In genomic region chr22:37295213-37295886, GRCh38 we compare ENCODE assay signal across 16 cellular contexts. TPM values are rescaled to one million over a fixed set of nuclear protein-coding genes. Genes with fewer than 3 reads are reported as not detected.
A peak's percentile ranks its signal among the peaks of the same experiment; 100 is the strongest.
DNase-seq lines count a peak whose midpoint lies in the region; ATAC-seq and TF ChIP-seq lines count a peak whose summit lies in the region.
"Had no signal": no experiment of that assay in that cellular context is flagged by ENCODE, and none has a peak within 500 bp of the region (broad histone marks: within the 10 kb centered on the region; RNA-seq: fewer than 3 reads in every experiment).

No MANE protein-coding gene starts in this region.

- peaks cover 64% of the 10 kb centered on the region for H3K4me1 Mint-ChIP-seq in activated T-cell treated with anti-CD3 and anti-CD28 coated beads, Interleukin-2, amount 50 U/mL, for 72 hours (ENCODE audit: low read depth)
- peaks cover 43 to 63% of the 10 kb centered on the region in 2 donors for H3K4me1 Mint-ChIP-seq in stimulated activated naive B cell treated with anti-CD40 and anti-IgM and Interleukin-4, amounts not matched to agents 10 μg/mL and 1 μg/mL and 100 μg/mL, for 72 hours

- no peak overlapping the region for H3K27ac Mint-ChIP-seq in activated T-cell treated with anti-CD3 and anti-CD28 coated beads, Interleukin-2, amount 50 U/mL, for 72 hours
- peak overlapping the region; percentile 62 for H3K27ac Mint-ChIP-seq in stimulated activated naive B cell treated with anti-CD40 and anti-IgM and Interleukin-4, amounts not matched to agents 10 μg/mL and 1 μg/mL and 100 μg/mL, for 72 hours

- peaks cover 9 to 21% of the 10 kb centered on the region in 2 donors for H3K36me3 Mint-ChIP-seq in activated T-cell treated with anti-CD3 and anti-CD28 coated beads, Interleukin-2, amount 50 U/mL, for 72 hours (ENCODE audit: insufficient read depth in 2 of 2)
- H3K36me3 Mint-ChIP-seq in stimulated activated naive B cell treated with anti-CD40 and anti-IgM and Interleukin-4, amounts not matched to agents 10 μg/mL and 1 μg/mL and 100 μg/mL, for 72 hours: peaks cover 30 to 65% of the 10 kb centered on the region in 2 donors

- H3K4me1 ChIP-seq in effector memory CD4-positive, alpha-beta T cell (ENCODE audit: control insufficient read depth, insufficient read depth, low read length, poor library complexity, severe bottlenecking): peaks cover 33% of the 10 kb centered on the region
- H3K4me1 ChIP-seq: ascending aorta, transverse colon had no signal

- no peak for TF ChIP-seq POLR2A in NB4 (IDR thresholded peaks at IDR 0.05; ENCODE audit: extremely low read depth, insufficient read length)

- H3K4me3 Mint-ChIP-seq in activated T-cell treated with anti-CD3 and anti-CD28 coated beads, Interleukin-2, amount 50 U/mL, for 72 hours: peak overlapping the region in 1 of 2 donors; percentile 45
- H3K4me3 Mint-ChIP-seq in stimulated activated naive B cell treated with anti-CD40 and anti-IgM and Interleukin-4, amounts not matched to agents 10 μg/mL and 1 μg/mL and 100 μg/mL, for 72 hours: no peak overlapping the region

- H3K27me3 Mint-ChIP-seq in activated T-cell treated with anti-CD3 and anti-CD28 coated beads, Interleukin-2, amount 50 U/mL, for 72 hours (ENCODE audit: low read depth): no peaks in the 10 kb centered on the region
- H3K27me3 Mint-ChIP-seq in stimulated activated naive B cell treated with anti-CD40 and anti-IgM and Interleukin-4, amounts not matched to agents 10 μg/mL and 1 μg/mL and 100 μg/mL, for 72 hours: no peaks in the 10 kb centered on the region

- no peaks in the 10 kb centered on the region for H3K27me3 ChIP-seq in effector memory CD4-positive, alpha-beta T cell (replicated peaks; ENCODE audit: control insufficient read depth, insufficient read depth, low read length, poor library complexity, severe bottlenecking)
- H3K27me3 ChIP-seq: ascending aorta, transverse colon had no signal

- H3K4me3 ChIP-seq in NB4 (ENCODE audit: low read depth, low read length): no peak overlapping the region
- no peak overlapping the region for H3K4me3 ChIP-seq in effector memory CD4-positive, alpha-beta T cell (ENCODE audit: insufficient read depth, low read depth, low read length, poor library complexity, severe bottlenecking)
- H3K4me3 ChIP-seq: ascending aorta, transverse colon had no signal

- H3K9me3 ChIP-seq in effector memory CD4-positive, alpha-beta T cell (ENCODE audit: control insufficient read depth, low read length): peaks cover 4% of the 10 kb centered on the region
- H3K9me3 ChIP-seq: ascending aorta, transverse colon had no signal

- DNase-seq in activated T-cell treated with anti-CD3 and anti-CD28 coated beads, Interleukin-2, amount 50 U/mL, for 72 hours: no peak
- DNase-seq in activated T-cell treated with anti-CD3 and anti-CD28 coated beads, Interleukin-2, amount 50 U/mL, for 48 hours: no peak
- DNase-seq in NB4 (ENCODE audit: low read depth) (peak; percentile 50), HUDEP-2 (lab: John Stamatoyannopoulos, UW; ENCODE audit: unreplicated experiment in 76 of 76) (no peak), NCI-H226 (no peak)
- DNase-seq in effector memory CD4-positive, alpha-beta T cell: no peak
- DNase-seq in stimulated activated naive B cell treated with anti-CD40 and anti-IgM and Interleukin-4, amounts not matched to agents 10 μg/mL and 1 μg/mL and 100 μg/mL, for 72 hours: no peak
- DNase-seq: activated CD8-positive, alpha-beta memory T cell treated with anti-CD3 and anti-CD28 coated beads, Interleukin-2, amount 50 U/mL, for 48 hours; DMS 273 treated with DMSO at 0.1 percent for 48 hours; NCI-H1092 treated with DMSO at 0.1 percent for 48 hours; nucleus accumbens; transverse colon had no signal

- H3K36me3 ChIP-seq in effector memory CD4-positive, alpha-beta T cell (ENCODE audit: control insufficient read depth, insufficient read depth, low read length): peaks cover 81% of the 10 kb centered on the region
- H3K36me3 ChIP-seq: ascending aorta, transverse colon had no signal

- TF ChIP-seq CTCF in NB4 (IDR thresholded peaks at IDR 0.05; ENCODE audit: low read depth, low read length): no peak

- H3K9me3 Mint-ChIP-seq in activated T-cell treated with anti-CD3 and anti-CD28 coated beads, Interleukin-2, amount 50 U/mL, for 72 hours: no peaks in the 10 kb centered on the region
- H3K9me3 Mint-ChIP-seq in stimulated activated naive B cell treated with anti-CD40 and anti-IgM and Interleukin-4, amounts not matched to agents 10 μg/mL and 1 μg/mL and 100 μg/mL, for 72 hours: peaks cover 5 to 11% of the 10 kb centered on the region in 2 donors

- H3K27ac ChIP-seq in effector memory CD4-positive, alpha-beta T cell (ENCODE audit: insufficient read depth, low read length, poor library complexity, severe bottlenecking): peak overlapping the region; percentile 34
- H3K27ac ChIP-seq: ascending aorta, transverse colon had no signal

- ATAC-seq in activated T-cell treated with anti-CD3 and anti-CD28 coated beads, Interleukin-2, amount 50 U/mL, for 72 hours (replicated peaks in 1 of 2): peak; percentile 42 to 67
- peak; percentile 60 to 62 for ATAC-seq in stimulated activated naive B cell treated with anti-CD40 and anti-IgM and Interleukin-4, amounts not matched to agents 10 μg/mL and 1 μg/mL and 100 μg/mL, for 72 hours (replicated peaks)
- no peak for ATAC-seq in GM19455 (IDR thresholded peaks at IDR 0.05; ENCODE audit: unreplicated experiment)
- ATAC-seq: HepG2, sciatic nerve had no signal

RNA-seq across cellular contexts. Expression of gene CYTH4, which starts 13.0 kb away (rescaled TPM):
- total RNA-seq in activated T-cell treated with anti-CD3 and anti-CD28 coated beads, Interleukin-2, amount 50 U/mL, for 72 hours: 10 to 100 TPM; 71.9 to 87.5 TPM
- total RNA-seq: HepG2 had no signal

RNA-seq across cellular contexts. Expression of gene RAC2, which starts 51.3 kb away (rescaled TPM):
- 100 to 1,000 TPM; 620 to 681 TPM for total RNA-seq in activated T-cell treated with anti-CD3 and anti-CD28 coated beads, Interleukin-2, amount 50 U/mL, for 72 hours
- total RNA-seq: HepG2 had no signal
